26 cellular contexts compared by ENCODE assay signal in genomic region chr4:159352609-159353008, GRCh38.
"Had no signal": no experiment of that assay in that cellular context is flagged by ENCODE, and none has a peak within 500 bp of the region (broad histone marks: within the 10 kb centered on the region; RNA-seq: fewer than 3 reads in every experiment).

No MANE protein-coding gene starts in this region.

- H3K27ac Mint-ChIP-seq: activated CD4-positive, alpha-beta memory T cell treated with anti-CD3 and anti-CD28 coated beads for 36 hours; activated naive CD4-positive, alpha-beta T cell treated with anti-CD3 and anti-CD28 coated beads for 36 hours; activated naive CD8-positive, alpha-beta T cell treated with anti-CD3 and anti-CD28 coated beads, Interleukin-2, amount 10 ng/mL, durations not matched to agents 7 days and 5 days; activated T-helper 1 cell treated with anti-CD3 and anti-CD28 coated beads, Interleukin-12 subunit alpha, Interleukin-12 subunit beta, Interleukin-2, Interleukin-4 antibody, amounts not matched to agents 30 ng/mL and 10 ng/mL and 1 ng/mL, durations not matched to agents 14 hours and 24 hours and 36 hours; natural killer cell treated with Interleukin-12 subunit alpha and Interleukin-12 subunit beta and Interleukin-15 and Interleukin-18, amount 100 ng/mL, for 72 hours had no signal

- H3K4me3 Mint-ChIP-seq: activated CD4-positive, alpha-beta memory T cell treated with anti-CD3 and anti-CD28 coated beads for 36 hours; activated naive CD4-positive, alpha-beta T cell treated with anti-CD3 and anti-CD28 coated beads for 36 hours; activated naive CD8-positive, alpha-beta T cell treated with anti-CD3 and anti-CD28 coated beads, Interleukin-2, amount 10 ng/mL, durations not matched to agents 7 days and 5 days; activated T-helper 1 cell treated with anti-CD3 and anti-CD28 coated beads, Interleukin-12 subunit alpha, Interleukin-12 subunit beta, Interleukin-2, Interleukin-4 antibody, amounts not matched to agents 30 ng/mL and 10 ng/mL and 1 ng/mL, durations not matched to agents 14 hours and 24 hours and 36 hours; natural killer cell treated with Interleukin-12 subunit alpha and Interleukin-12 subunit beta and Interleukin-15 and Interleukin-18, amount 100 ng/mL, for 72 hours had no signal

- ATAC-seq: lower lobe of right lung; mucosa of descending colon; natural killer cell treated with Interleukin-12 subunit alpha and Interleukin-12 subunit beta and Interleukin-15 and Interleukin-18, amount 100 ng/mL, for 72 hours; right lobe of liver had no signal

- H3K27me3 ChIP-seq: ascending aorta, brain microvascular endothelial cell, hepatocyte, right lobe of liver, testis, transverse colon had no signal

- DNase-seq: activated CD4-positive, alpha-beta memory T cell treated with anti-CD3 and anti-CD28 coated beads for 36 hours; activated CD4-positive, alpha-beta T cell treated with anti-CD3 and anti-CD28 coated beads for 4 hours; activated CD8-positive, alpha-beta memory T cell treated with anti-CD3 and anti-CD28 coated beads, Interleukin-2, amount 50 U/mL, for 4 hours; activated effector memory CD4-positive, alpha-beta T cell treated with anti-CD3 and anti-CD28 coated beads, Interleukin-2, amount 50 U/mL, for 16 hours; activated naive CD4-positive, alpha-beta T cell treated with anti-CD3 and anti-CD28 coated beads for 36 hours; activated naive CD8-positive, alpha-beta T cell treated with anti-CD3 and anti-CD28 coated beads, Interleukin-2, amount 10 ng/mL, durations not matched to agents 7 days and 5 days; activated T-cell treated with anti-CD3 and anti-CD28 coated beads, Interleukin-2, amount 50 U/mL, for 1 hour; brain microvascular endothelial cell; central memory CD4-positive, alpha-beta T cell; dermis blood vessel endothelial cell; effector CD8-positive, alpha-beta T cell; glutamatergic neuron; kidney; lower lobe of right lung; mesenchymal stem cell; mucosa of descending colon; right lobe of liver; stimulated activated CD4-positive, alpha-beta T cell treated with anti-CD3 and anti-CD28 coated beads, Interleukin-2, amount 100 ng/mL, for 48 hours; stimulated activated naive CD4-positive, alpha-beta T cell treated with Interleukin-2 at 50 U/mL for 16 hours; testis; transverse colon had no signal

- H3K27ac ChIP-seq: ascending aorta, brain microvascular endothelial cell, hepatocyte, lower lobe of right lung, right lobe of liver, testis, transverse colon, VCaP had no signal

- H3K9me3 Mint-ChIP-seq: activated CD4-positive, alpha-beta memory T cell treated with anti-CD3 and anti-CD28 coated beads for 36 hours; activated naive CD4-positive, alpha-beta T cell treated with anti-CD3 and anti-CD28 coated beads for 36 hours; activated naive CD8-positive, alpha-beta T cell treated with anti-CD3 and anti-CD28 coated beads, Interleukin-2, amount 10 ng/mL, durations not matched to agents 7 days and 5 days; activated T-helper 1 cell treated with anti-CD3 and anti-CD28 coated beads, Interleukin-12 subunit alpha, Interleukin-12 subunit beta, Interleukin-2, Interleukin-4 antibody, amounts not matched to agents 30 ng/mL and 10 ng/mL and 1 ng/mL, durations not matched to agents 14 hours and 24 hours and 36 hours; natural killer cell treated with Interleukin-12 subunit alpha and Interleukin-12 subunit beta and Interleukin-15 and Interleukin-18, amount 100 ng/mL, for 72 hours had no signal

- H3K4me1 Mint-ChIP-seq: activated naive CD8-positive, alpha-beta T cell treated with anti-CD3 and anti-CD28 coated beads, Interleukin-2, amount 10 ng/mL, durations not matched to agents 7 days and 5 days had no signal

- H3K4me3 ChIP-seq: ascending aorta, hepatocyte, lower lobe of right lung, mucosa of descending colon, right lobe of liver, testis, transverse colon had no signal

- H3K27me3 Mint-ChIP-seq: activated CD4-positive, alpha-beta memory T cell treated with anti-CD3 and anti-CD28 coated beads for 36 hours; activated naive CD8-positive, alpha-beta T cell treated with anti-CD3 and anti-CD28 coated beads, Interleukin-2, amount 10 ng/mL, durations not matched to agents 7 days and 5 days; natural killer cell treated with Interleukin-12 subunit alpha and Interleukin-12 subunit beta and Interleukin-15 and Interleukin-18, amount 100 ng/mL, for 72 hours had no signal

- H3K9me3 ChIP-seq: ascending aorta, lower lobe of right lung, mucosa of descending colon, right lobe of liver, testis, transverse colon had no signal

- H3K4me1 ChIP-seq: ascending aorta, lower lobe of right lung, right lobe of liver, testis, transverse colon had no signal
